In genomic region chr20:4728121-4728520, GRCh38 we compare ENCODE assay signal across 24 cellular contexts. TPM values are rescaled to one million over a fixed set of nuclear protein-coding genes. Genes with fewer than 3 reads are reported as not detected.
DNase-seq lines count a peak whose midpoint lies in the region; TF ChIP-seq lines count a peak whose summit lies in the region.
"Had no signal": no experiment of that assay in that cellular context is flagged by ENCODE, and none has a peak within 500 bp of the region (broad histone marks: within the 10 kb centered on the region; RNA-seq: fewer than 3 reads in every experiment).

No MANE protein-coding gene starts in this region.

- no peak overlapping the region for H3K4me3 ChIP-seq in mesenchymal stem cell (ENCODE audit: insufficient read depth in 1 of 2, low read depth in 1 of 2, low read length in 2 of 2)
- H3K4me3 ChIP-seq: adrenal gland, cardiac muscle cell, testis, vagina had no signal

- H3K4me1 ChIP-seq in mesenchymal stem cell (ENCODE audit: control insufficient read depth, insufficient read depth, low read depth, low read length) = peaks cover 1% of the 10 kb centered on the region
- H3K4me1 ChIP-seq: adrenal gland had no signal

- no peaks in the 10 kb centered on the region for H3K9me3 ChIP-seq in mesenchymal stem cell (ENCODE audit: control insufficient read depth, low read length)
- H3K9me3 ChIP-seq: adrenal gland, spleen, testis, vagina had no signal

- H3K18ac ChIP-seq in mesenchymal stem cell (ENCODE audit: low read depth in 1 of 2, low read length in 2 of 2) = no peak overlapping the region

- no peak overlapping the region for H2BK5ac ChIP-seq in mesenchymal stem cell (ENCODE audit: low read depth, low read length, poor library complexity, severe bottlenecking)

- H3K27me3 ChIP-seq in mesenchymal stem cell (ENCODE audit: control insufficient read depth in 1 of 2, insufficient read depth in 1 of 2, low read length in 2 of 2) = peaks cover 18 to 23% of the 10 kb centered on the region in 2 experiments
- H3K27me3 ChIP-seq: adrenal gland, cardiac muscle cell, spleen, testis, vagina had no signal

- H2AK5ac ChIP-seq in mesenchymal stem cell (ENCODE audit: low read length, severe bottlenecking) = no peak overlapping the region

- no peak overlapping the region for H3K4me2 ChIP-seq in mesenchymal stem cell (ENCODE audit: low read length, poor library complexity, severe bottlenecking)

- TF ChIP-seq CTCF in RWPE1 (conservative IDR thresholded peaks at IDR 0.05; ENCODE audit: low read depth) = no peak

- H3K4ac ChIP-seq in mesenchymal stem cell (ENCODE audit: low read depth in 1 of 2, low read length in 2 of 2) = no peak overlapping the region

- POLR2A ChIA-PET in RWPE1 (lab: Yijun Ruan, JAX; ENCODE audit: low non-redundant PET) = no interaction called here

- 85% methylated on average over 3 of the region's 3 CpGs for WGBS in mesenchymal stem cell

- no peak overlapping the region for H2AFZ ChIP-seq in mesenchymal stem cell (ENCODE audit: low read depth, low read length)

- H2BK15ac ChIP-seq in mesenchymal stem cell (ENCODE audit: low read depth, poor library complexity, severe bottlenecking) = no peak overlapping the region

- DNase-seq in HCEC 1CT = peak; percentile 72
- DNase-seq in RWPE1 (ENCODE audit: low spot score) = peak; percentile 74
- DNase-seq in epithelial cell of prostate (ENCODE audit: low read depth, low spot score) = peak; percentile 12
- DNase-seq in mesenchymal stem cell = peak; percentile 2
- DNase-seq in kidney glomerular epithelial cell (lab: John Stamatoyannopoulos, UW) = no peak
- DNase-seq in DMS79 (lab: John Stamatoyannopoulos, UW) = no peak
- no peak for DNase-seq in DMS 273 treated with DMSO at 0.1 percent for 48 hours (lab: John Stamatoyannopoulos, UW)
- DNase-seq: activated CD4-positive, CD25-positive, alpha-beta regulatory T cell treated with anti-CD3 and anti-CD28 coated beads, Interleukin-2, amount 50 U/mL, for 72 hours; activated CD8-positive, alpha-beta T cell treated with anti-CD3 and anti-CD28 coated beads, Interleukin-2, amount 10 ng/mL, durations not matched to agents 7 days and 5 days; adrenal gland; CD8-positive, alpha-beta T cell; DMS153; left colon; naive thymus-derived CD8-positive, alpha-beta T cell; NCI-H1694 treated with DMSO at 0.1 percent for 48 hours; NCI-H2171 treated with DMSO at 0.1 percent for 48 hours; NCI-H526; SHP77; spleen; stimulated activated CD4-positive, alpha-beta T cell treated with anti-CD3 and anti-CD28 coated beads, Interleukin-4, amount 100 ng/mL, for 1 hour; stimulated activated naive CD4-positive, alpha-beta T cell; testis had no signal

- no peak overlapping the region for H4K91ac ChIP-seq in mesenchymal stem cell (ENCODE audit: low read length)

- no peaks in the 10 kb centered on the region for H3K36me3 ChIP-seq in mesenchymal stem cell (ENCODE audit: control insufficient read depth in 1 of 2, insufficient read depth in 2 of 2, low read depth in 1 of 2, low read length in 2 of 2)
- H3K36me3 ChIP-seq: adrenal gland, cardiac muscle cell, spleen, vagina had no signal

- H2BK120ac ChIP-seq in mesenchymal stem cell (ENCODE audit: low read depth, low read length) = no peak overlapping the region

- no peak overlapping the region for H2BK12ac ChIP-seq in mesenchymal stem cell (ENCODE audit: low read length in 2 of 2)

- no peak overlapping the region for H3K23ac ChIP-seq in mesenchymal stem cell (ENCODE audit: low read length in 2 of 2)

- H3K14ac ChIP-seq in mesenchymal stem cell (ENCODE audit: low read length in 2 of 2) = no peak overlapping the region

- H4K8ac ChIP-seq in mesenchymal stem cell (ENCODE audit: low read length) = no peak overlapping the region

- H3K9ac ChIP-seq in mesenchymal stem cell (ENCODE audit: low read length) = no peak overlapping the region

- H3K27ac ChIP-seq in RWPE1 (peak overlapping the region; percentile 57), epithelial cell of prostate (peak overlapping the region; percentile 60), mesenchymal stem cell (ENCODE audit: low read length, poor library complexity, severe bottlenecking) (no peak overlapping the region)
- H3K27ac ChIP-seq: adrenal gland, cardiac muscle cell, vagina had no signal

- no peaks in the 10 kb centered on the region for H3K79me1 ChIP-seq in mesenchymal stem cell (replicated peaks; ENCODE audit: low read length, poor library complexity, severe bottlenecking)

- CTCF ChIA-PET in RWPE1 (lab: Yijun Ruan, JAX) = interaction anchor here (0.6 kb wide), 2 partner anchors 604 to 1090 kb away, joined by 3 to 5 read pairs; no protein-coding TSS in a partner anchor

RNA-seq across cellular contexts. Expression of gene PRND, which starts 6.4 kb away (rescaled TPM):
- not detected for polyA plus RNA-seq in mesenchymal stem cell (2013, experiment 1 of 2)
- not detected for polyA plus RNA-seq in mesenchymal stem cell (2013, experiment 2 of 2)
- polyA plus RNA-seq: adrenal gland; cardiac muscle cell; naive thymus-derived CD8-positive, alpha-beta T cell had no signal

RNA-seq across cellular contexts. Expression of gene PRNP, which starts 41.9 kb away (rescaled TPM):
- 154 TPM for polyA plus RNA-seq in mesenchymal stem cell (2013, experiment 1 of 2)
- polyA plus RNA-seq in mesenchymal stem cell (2013, experiment 2 of 2) = 155 TPM

Comparison
In these comparisons a context has a peak if more than half of its experiments do, and no peak if none do; other contexts are left out.
1. DNase-seq: peak in HCEC 1CT (single experiment), RWPE1 (single experiment), epithelial cell of prostate (single experiment) and mesenchymal stem cell (single experiment); none in kidney glomerular epithelial cell (single experiment), DMS79 (single experiment) and DMS 273 treated with DMSO at 0.1 percent for 48 hours (single experiment).